Comparison of ENCODE assay signal across 32 cellular contexts in the genomic region with DNA sequence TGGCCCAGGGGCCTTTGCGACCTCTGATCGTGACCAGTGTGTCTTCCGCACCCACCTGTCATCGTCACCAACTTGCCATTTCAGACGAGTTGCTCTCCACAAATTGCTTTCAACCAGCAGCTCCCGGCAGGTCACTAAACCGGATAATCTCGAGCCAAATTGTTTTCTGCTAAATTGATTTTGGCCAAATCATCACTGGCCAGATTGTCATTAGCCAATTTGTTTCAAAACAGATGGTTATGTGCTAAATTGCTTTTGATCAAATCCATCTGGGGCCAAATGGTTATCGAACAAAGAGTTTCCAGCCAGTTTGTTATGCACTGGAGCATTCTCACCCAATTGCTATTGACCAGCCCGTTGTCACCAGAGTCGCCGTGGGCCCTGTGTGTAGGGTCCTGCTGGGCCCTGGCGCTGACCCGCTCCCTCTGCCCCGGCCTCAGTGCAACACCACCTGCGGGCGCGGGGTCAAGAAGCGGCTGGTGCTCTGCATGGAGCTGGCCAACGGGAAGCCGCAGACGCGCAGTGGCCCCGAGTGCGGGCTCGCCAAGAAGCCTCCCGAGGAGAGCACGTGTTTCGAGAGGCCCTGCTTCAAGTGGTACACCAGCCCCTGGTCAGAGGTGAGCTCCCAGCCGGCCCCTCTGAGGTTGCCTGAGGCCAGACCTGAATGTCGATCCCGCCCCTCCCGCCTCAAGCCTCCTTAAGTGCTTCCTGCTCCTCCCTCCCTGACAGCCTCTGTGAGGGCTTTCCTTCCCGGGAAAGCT. TPM values are rescaled to one million over a fixed set of nuclear protein-coding genes. Genes with fewer than 3 reads are reported as not detected.
DNase-seq lines count a peak whose midpoint lies in the region; ATAC-seq and TF ChIP-seq lines count a peak whose summit lies in the region.
"Had no signal": no experiment of that assay in that cellular context is flagged by ENCODE, and none has a peak within 500 bp of the region (broad histone marks: within the 10 kb centered on the region; RNA-seq: fewer than 3 reads in every experiment).

No MANE protein-coding gene starts in this region.

- H3K23ac ChIP-seq in H9 (ENCODE audit: insufficient read length, low read depth, low read length), result no peak overlapping the region
- H3K23ac ChIP-seq in neuronal stem cell (ENCODE audit: low read depth, low read length, poor library complexity), result peak overlapping the region; percentile 44

- H3K27me3 ChIP-seq in H9 (ENCODE audit: insufficient read depth, low read length) (no peaks in the 10 kb centered on the region), neuronal stem cell (ENCODE audit: control insufficient read depth in 3 of 3, insufficient read depth in 3 of 3, low read depth in 1 of 3, low read length in 3 of 3) (peaks cover 0 to 32% (median 0%) of the 10 kb centered on the region in 3 experiments)

- no peaks in the 10 kb centered on the region for H3K36me3 ChIP-seq in neuronal stem cell (replicated peaks in 1 of 2; ENCODE audit: control insufficient read depth in 2 of 2, insufficient read depth in 2 of 2, low read length in 2 of 2)
- H3K36me3 ChIP-seq: SJSA1 had no signal

- H3K27ac Mint-ChIP-seq in H9, result 0 out of 7 replicates have a peak overlapping the region, but pooled peaks of 1 of the 3 experiments have one; percentile 66
- peak overlapping the region; percentile 37 for H3K27ac Mint-ChIP-seq in endothelial cell (ENCODE audit: unreplicated experiment)
- no peak overlapping the region for H3K27ac Mint-ChIP-seq in T-helper 17 cell
- H3K27ac Mint-ChIP-seq: activated CD8-positive, alpha-beta T cell treated with anti-CD3 and anti-CD28 coated beads for 36 hours; activated naive CD8-positive, alpha-beta T cell; stimulated activated naive B cell treated with anti-CD40 and anti-IgM and Interleukin-4, amounts not matched to agents 10 μg/mL and 1 μg/mL and 100 μg/mL, for 72 hours had no signal

- H3K9me3 ChIP-seq in H9 (ENCODE audit: control insufficient read depth, low read depth, low read length), result no peaks in the 10 kb centered on the region
- no peaks in the 10 kb centered on the region for H3K9me3 ChIP-seq in neuronal stem cell (replicated peaks in 1 of 2; ENCODE audit: control insufficient read depth in 2 of 2, insufficient read depth in 1 of 2, low read depth in 1 of 2, low read length in 2 of 2)
- H3K9me3 ChIP-seq in T-helper 17 cell (ENCODE audit: control insufficient read depth, low read length, poor library complexity, severe bottlenecking), result no peaks in the 10 kb centered on the region
- H3K9me3 ChIP-seq: Caco-2, SJSA1 had no signal

- peak; percentile 76 for DNase-seq in H9
- peak; percentile 46 for DNase-seq in RPMI7951 (ENCODE audit: low read depth)
- DNase-seq in endothelial cell (ENCODE audit: low spot score), result no peak
- DNase-seq in neuronal stem cell (ENCODE audit: low spot score), result no peak
- DNase-seq in T-helper 17 cell, result no peak
- no peak for DNase-seq in activated naive CD4-positive, alpha-beta T cell (lab: John Stamatoyannopoulos, UW)
- DNase-seq: activated CD4-positive, alpha-beta T cell treated with anti-CD3 and anti-CD28 coated beads for 1 hour; activated CD8-positive, alpha-beta T cell treated with anti-CD3 and anti-CD28 coated beads for 36 hours; activated T-cell treated with anti-CD3 and anti-CD28 coated beads for 4 hours; central memory CD4-positive, alpha-beta T cell; GM23248; Karpas-422; kidney; mammary epithelial cell; NCI-H146; NCI-H2171; posterior cingulate gyrus; RPMI8226; stimulated activated CD4-positive, alpha-beta T cell treated with anti-CD3 and anti-CD28 coated beads, Interleukin-4, amount 100 ng/mL, for 4 hours; stimulated activated naive B cell treated with anti-CD40 and anti-IgM and Interleukin-4, amounts not matched to agents 10 μg/mL and 1 μg/mL and 100 μg/mL, for 72 hours had no signal

- H3K23me2 ChIP-seq in H9 (ENCODE audit: insufficient read length, low read depth, low read length, poor library complexity, severe bottlenecking), result no peaks in the 10 kb centered on the region

- WGBS in H9 (ENCODE audit: extremely low coverage, insufficient read length, low lambda C conversion rate), result no CpG with 5 or more reads among the region's 34 CpGs
- WGBS in neuronal stem cell (ENCODE audit: extremely low coverage in 2 of 2, insufficient read length in 2 of 2, insufficient replicate concordance in 1 of 2), 2 donors, result no CpG with 5 or more reads among the region's 34 CpGs

- H3K4me2 ChIP-seq in H9 (ENCODE audit: insufficient read depth, insufficient read length, low read length), result no peak overlapping the region
- H3K4me2 ChIP-seq in neuronal stem cell (ENCODE audit: insufficient read depth, low read length, poor library complexity, severe bottlenecking), result no peak overlapping the region

- no peak overlapping the region for H2BK20ac ChIP-seq in H9 (ENCODE audit: low read depth, low read length, poor library complexity, severe bottlenecking)

- H3K4me1 ChIP-seq in H9 (ENCODE audit: insufficient read depth, low read length) (no peaks in the 10 kb centered on the region), neuronal stem cell (ENCODE audit: control insufficient read depth in 2 of 2, insufficient read depth in 1 of 2, low read depth in 1 of 2, low read length in 2 of 2) (peaks cover 2 to 3% of the 10 kb centered on the region in 2 donors)
- H3K4me1 ChIP-seq: Caco-2, SJSA1 had no signal

- H2AK5ac ChIP-seq in H9 (ENCODE audit: insufficient read length, low read length), result no peak overlapping the region
- peak overlapping the region; percentile 74 for H2AK5ac ChIP-seq in neuronal stem cell (ENCODE audit: low read depth, low read length)

- no peak overlapping the region for H2BK120ac ChIP-seq in H9 (ENCODE audit: low read depth, low read length, poor library complexity, severe bottlenecking)
- peak overlapping the region; percentile 28 for H2BK120ac ChIP-seq in neuronal stem cell (ENCODE audit: low read depth, low read length)

- H2AFZ ChIP-seq in H9 (ENCODE audit: low read length), result no peak overlapping the region
- no peak overlapping the region for H2AFZ ChIP-seq in neuronal stem cell (ENCODE audit: low read length)
- H2AFZ ChIP-seq: GM23248 had no signal

- H3K9me3 Mint-ChIP-seq in H9 (no peaks in the 10 kb centered on the region), endothelial cell (ENCODE audit: unreplicated experiment) (no peaks in the 10 kb centered on the region)
- H3K9me3 Mint-ChIP-seq: activated CD8-positive, alpha-beta T cell treated with anti-CD3 and anti-CD28 coated beads for 36 hours; stimulated activated naive B cell treated with anti-CD40 and anti-IgM and Interleukin-4, amounts not matched to agents 10 μg/mL and 1 μg/mL and 100 μg/mL, for 72 hours had no signal

- H3K4me1 Mint-ChIP-seq in H9 (0 out of 4 replicates have a peak, but pooled peaks cover 0 to 9% of the 10 kb centered on the region in 2 experiments), endothelial cell (ENCODE audit: unreplicated experiment) (peaks cover 3% of the 10 kb centered on the region), T-helper 17 cell (no peaks in the 10 kb centered on the region)

- no peak overlapping the region for H4K5ac ChIP-seq in H9 (ENCODE audit: insufficient read length, low read depth, low read length)

- no peak overlapping the region for H3K9ac ChIP-seq in H9 (ENCODE audit: extremely low read depth, insufficient read length, low read length)
- no peak overlapping the region for H3K9ac ChIP-seq in neuronal stem cell (ENCODE audit: low read depth, low read length, poor library complexity)
- H3K9ac ChIP-seq: GM23248 had no signal

- H3K18ac ChIP-seq in H9 (ENCODE audit: insufficient read length, low read depth, low read length) (no peak overlapping the region), neuronal stem cell (ENCODE audit: low read length) (peak overlapping the region; percentile 77)

- TF ChIP-seq CTCF in H9 (conservative IDR thresholded peaks at IDR 0.05) (no peak), endothelial cell (IDR thresholded peaks at IDR 0.05; ENCODE audit: unreplicated experiment) (no peak)

- H2BK15ac ChIP-seq in H9 (ENCODE audit: low read depth, low read length) (no peak overlapping the region), neuronal stem cell (ENCODE audit: low read length) (peak overlapping the region; percentile 97)

- H3K79me2 ChIP-seq in H9 (ENCODE audit: insufficient read depth, low read length), result no peaks in the 10 kb centered on the region

- H3K4me3 Mint-ChIP-seq in H9, result no peak overlapping the region
- no peak overlapping the region for H3K4me3 Mint-ChIP-seq in endothelial cell (ENCODE audit: unreplicated experiment)
- no peak overlapping the region for H3K4me3 Mint-ChIP-seq in T-helper 17 cell
- H3K4me3 Mint-ChIP-seq: activated CD8-positive, alpha-beta T cell treated with anti-CD3 and anti-CD28 coated beads for 36 hours; activated naive CD8-positive, alpha-beta T cell; stimulated activated naive B cell treated with anti-CD40 and anti-IgM and Interleukin-4, amounts not matched to agents 10 μg/mL and 1 μg/mL and 100 μg/mL, for 72 hours had no signal

- H3K79me1 ChIP-seq in H9 (ENCODE audit: insufficient read depth, low read depth, low read length, poor library complexity, severe bottlenecking) (no peaks in the 10 kb centered on the region), neuronal stem cell (ENCODE audit: low read depth, low read length) (peaks cover 3% of the 10 kb centered on the region)

- no peak for ATAC-seq in T-helper 17 cell
- ATAC-seq in GM19395 (IDR thresholded peaks at IDR 0.05; ENCODE audit: unreplicated experiment), result no peak
- ATAC-seq: activated CD8-positive, alpha-beta T cell treated with anti-CD3 and anti-CD28 coated beads for 36 hours; sciatic nerve; stimulated activated naive B cell treated with anti-CD40 and anti-IgM and Interleukin-4, amounts not matched to agents 10 μg/mL and 1 μg/mL and 100 μg/mL, for 72 hours had no signal

- no peak overlapping the region for H2BK5ac ChIP-seq in H9 (ENCODE audit: insufficient read length, low read length)
- peak overlapping the region; percentile 87 for H2BK5ac ChIP-seq in neuronal stem cell (ENCODE audit: low read length)

- no peak overlapping the region for H4K91ac ChIP-seq in H9 (ENCODE audit: insufficient read length, low read depth, low read length)
- no peak overlapping the region for H4K91ac ChIP-seq in neuronal stem cell (ENCODE audit: low read depth, low read length, poor library complexity)

- no peaks in the 10 kb centered on the region for H4K20me1 ChIP-seq in H9 (ENCODE audit: control insufficient read depth, insufficient read depth, insufficient read length)

- H4K8ac ChIP-seq in H9 (replicated peaks; ENCODE audit: insufficient read length, low read depth, low read length) (no peak overlapping the region), neuronal stem cell (ENCODE audit: low read depth, low read length) (peak overlapping the region; percentile 48)

- H2BK12ac ChIP-seq in H9 (ENCODE audit: insufficient read length, low read depth, low read length) (no peak overlapping the region), neuronal stem cell (ENCODE audit: low read length) (no peak overlapping the region)

- H3K27ac ChIP-seq in H9 (ENCODE audit: insufficient read length, low read depth, low read length), result no peak overlapping the region
- H3K27ac ChIP-seq in neuronal stem cell (replicated peaks; ENCODE audit: low read length), result no peak overlapping the region
- H3K27ac ChIP-seq: GM23248, SJSA1 had no signal

- no peak overlapping the region; the same call in 1 of the 2 replicates for H3K14ac ChIP-seq in H9 (ENCODE audit: insufficient read depth, low read length)
- H3K14ac ChIP-seq in neuronal stem cell (ENCODE audit: low read length), result no peak overlapping the region

- H3K36me3 Mint-ChIP-seq in H9 (ENCODE audit: insufficient read depth in 1 of 3, low read depth in 3 of 3) (no peaks in the 10 kb centered on the region; a peak in 1 of 7 replicates), endothelial cell (ENCODE audit: low read depth, unreplicated experiment) (no peaks in the 10 kb centered on the region), T-helper 17 cell (ENCODE audit: low read depth) (peaks cover 3% of the 10 kb centered on the region)
- H3K36me3 Mint-ChIP-seq: activated naive CD8-positive, alpha-beta T cell; stimulated activated naive B cell treated with anti-CD40 and anti-IgM and Interleukin-4, amounts not matched to agents 10 μg/mL and 1 μg/mL and 100 μg/mL, for 72 hours had no signal

- H3K4ac ChIP-seq in H9 (ENCODE audit: low read depth, low read length) (no peak overlapping the region), neuronal stem cell (ENCODE audit: low read length) (no peak overlapping the region)

- H3K27me3 Mint-ChIP-seq in H9 (ENCODE audit: low read depth) (peaks cover 1% of the 10 kb centered on the region), endothelial cell (ENCODE audit: unreplicated experiment) (peaks cover 11% of the 10 kb centered on the region), T-helper 17 cell (peaks cover 11% of the 10 kb centered on the region)
- H3K27me3 Mint-ChIP-seq: activated CD8-positive, alpha-beta T cell treated with anti-CD3 and anti-CD28 coated beads for 36 hours; activated naive CD8-positive, alpha-beta T cell had no signal

- H3K4me3 ChIP-seq in neuronal stem cell (ENCODE audit: low read length in 2 of 2), result no peak overlapping the region
- H3K4me3 ChIP-seq: GM23248, SJSA1 had no signal

- H3T11ph ChIP-seq in H9 (ENCODE audit: low read length), result no peak overlapping the region

- H3K56ac ChIP-seq in H9 (ENCODE audit: insufficient read length, low read depth, low read length), result no peak overlapping the region

RNA-seq across cellular contexts. Expression of a gene that starts 35.6 kb away (rescaled TPM):
- total RNA-seq in H9 (2021) (0.61 and 0.86 TPM in 2 replicates), endothelial cell (ENCODE audit: unreplicated experiment) (5.9 TPM), T-helper 17 cell (not detected)
- total RNA-seq in RPMI7951 (2014; rRNA removed; shearing (Covaris generic)), result 6.6 and 9.7 TPM in 2 replicates
- polyA plus RNA-seq in neuronal stem cell (2013, experiment 1 of 2), result 0.17 TPM
- 0.15 TPM for polyA plus RNA-seq in neuronal stem cell (2013, experiment 2 of 2)
- total RNA-seq: endothelial cell of umbilical vein; glomerular endothelial cell; SJSA1; T-helper 1 cell treated with Interleukin-12 subunit alpha and Interleukin-12 subunit beta and Interleukin-4 antibody, amounts not matched to agents 30 ng/mL and 1 ng/mL, for 36 hours had no signal
- polyA plus RNA-seq: endothelial cell of umbilical vein, GM23248, mammary epithelial cell had no signal

RNA-seq across cellular contexts. Expression of a gene that starts 39.1 kb away (rescaled TPM):
- total RNA-seq in H9 (2021) (0.39 and 0.64 TPM in 2 replicates), endothelial cell (ENCODE audit: unreplicated experiment) (not detected), T-helper 17 cell (not detected)
- 1.1 and 1.2 TPM in 2 replicates for total RNA-seq in RPMI7951 (2014; rRNA removed; shearing (Covaris generic))
- polyA plus RNA-seq in neuronal stem cell (2013, experiment 1 of 2), result 0.18 TPM
- 0.12 TPM for polyA plus RNA-seq in neuronal stem cell (2013, experiment 2 of 2)
- total RNA-seq: activated CD8-positive, alpha-beta T cell treated with anti-CD3 and anti-CD28 coated beads for 36 hours; astrocyte; Caco-2; dermis microvascular lymphatic vessel endothelial cell; endothelial cell of umbilical vein; glomerular endothelial cell; GM23248; mammary epithelial cell; sciatic nerve; SJSA1; T-helper 1 cell treated with Interleukin-12 subunit alpha and Interleukin-12 subunit beta and Interleukin-4 antibody, amounts not matched to agents 30 ng/mL and 1 ng/mL, for 36 hours had no signal
- polyA plus RNA-seq: endothelial cell of umbilical vein, GM23248, mammary epithelial cell had no signal

RNA-seq across cellular contexts. Expression of a gene that starts 45.3 kb away (rescaled TPM):
- total RNA-seq in H9 (2021) (not detected in 2 replicates), endothelial cell (ENCODE audit: unreplicated experiment) (not detected), T-helper 17 cell (not detected)
- total RNA-seq in RPMI7951 (2014; rRNA removed; shearing (Covaris generic)), result not detected in 2 replicates
- polyA plus RNA-seq in neuronal stem cell (2013, experiment 1 of 2), result not detected
- polyA plus RNA-seq in neuronal stem cell (2013, experiment 2 of 2), result not detected
- total RNA-seq: activated CD8-positive, alpha-beta T cell treated with anti-CD3 and anti-CD28 coated beads for 36 hours; astrocyte; Caco-2; dermis microvascular lymphatic vessel endothelial cell; endothelial cell of umbilical vein; glomerular endothelial cell; GM23248; kidney; mammary epithelial cell; sciatic nerve; SJSA1; T-helper 1 cell treated with Interleukin-12 subunit alpha and Interleukin-12 subunit beta and Interleukin-4 antibody, amounts not matched to agents 30 ng/mL and 1 ng/mL, for 36 hours had no signal
- polyA plus RNA-seq: endothelial cell of umbilical vein, GM23248, mammary epithelial cell, neural cell, urinary bladder had no signal

Comparison
In these comparisons a context has a peak if more than half of its experiments do, and no peak if none do; other contexts are left out.
1. DNase-seq: peak in H9 (single experiment) and RPMI7951 (single experiment); none in endothelial cell (single experiment), neuronal stem cell (single experiment), T-helper 17 cell (0 of 3) and activated naive CD4-positive, alpha-beta T cell (0 of 4).